ENCODE assay signal across 2 cellular contexts in genomic region chr9:119959846-119960545, GRCh38.
TF ChIP-seq lines count a peak whose summit lies in the region.

No MANE protein-coding gene starts in this region.

TF ChIP-seq in IMR-90, 13 proteins besides CTCF, POLR2A, EP300 and RAD21:
- TF ChIP-seq NFE2L2 (IDR thresholded peaks at IDR 0.05; ENCODE audit: low read depth, low read length) (no peak), MAFK (IDR thresholded peaks at IDR 0.05; ENCODE audit: low read depth, low read length) (no peak), RFX5 (IDR thresholded peaks at IDR 0.05; ENCODE audit: low read depth, low read length) (no peak), SMC3 (IDR thresholded peaks at IDR 0.05; ENCODE audit: low read depth, low read length) (no peak), MAZ (IDR thresholded peaks at IDR 0.05; ENCODE audit: borderline replicate concordance, low read depth, low read length) (no peak), RCOR1 (IDR thresholded peaks at IDR 0.05; ENCODE audit: insufficient replicate concordance, low read length) (no peak), CHD1 (IDR thresholded peaks at IDR 0.05; ENCODE audit: low read depth, low read length) (no peak), BHLHE40 (IDR thresholded peaks at IDR 0.05; ENCODE audit: low read depth, low read length) (no peak), CEBPB (IDR thresholded peaks at IDR 0.05; ENCODE audit: low read depth, low read length) (no peak), FOS (IDR thresholded peaks at IDR 0.05; ENCODE audit: low read depth, low read length) (no peak), MXI1 (IDR thresholded peaks at IDR 0.05; ENCODE audit: borderline replicate concordance, low read depth, low read length) (no peak)
- TF ChIP-seq, protein P1, sequence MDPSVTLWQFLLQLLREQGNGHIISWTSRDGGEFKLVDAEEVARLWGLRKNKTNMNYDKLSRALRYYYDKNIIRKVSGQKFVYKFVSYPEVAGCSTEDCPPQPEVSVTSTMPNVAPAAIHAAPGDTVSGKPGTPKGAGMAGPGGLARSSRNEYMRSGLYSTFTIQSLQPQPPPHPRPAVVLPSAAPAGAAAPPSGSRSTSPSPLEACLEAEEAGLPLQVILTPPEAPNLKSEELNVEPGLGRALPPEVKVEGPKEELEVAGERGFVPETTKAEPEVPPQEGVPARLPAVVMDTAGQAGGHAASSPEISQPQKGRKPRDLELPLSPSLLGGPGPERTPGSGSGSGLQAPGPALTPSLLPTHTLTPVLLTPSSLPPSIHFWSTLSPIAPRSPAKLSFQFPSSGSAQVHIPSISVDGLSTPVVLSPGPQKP (IDR thresholded peaks at IDR 0.05; ENCODE audit: borderline replicate concordance, low read depth, low read length), result no peak
- TF ChIP-seq, protein P2, sequence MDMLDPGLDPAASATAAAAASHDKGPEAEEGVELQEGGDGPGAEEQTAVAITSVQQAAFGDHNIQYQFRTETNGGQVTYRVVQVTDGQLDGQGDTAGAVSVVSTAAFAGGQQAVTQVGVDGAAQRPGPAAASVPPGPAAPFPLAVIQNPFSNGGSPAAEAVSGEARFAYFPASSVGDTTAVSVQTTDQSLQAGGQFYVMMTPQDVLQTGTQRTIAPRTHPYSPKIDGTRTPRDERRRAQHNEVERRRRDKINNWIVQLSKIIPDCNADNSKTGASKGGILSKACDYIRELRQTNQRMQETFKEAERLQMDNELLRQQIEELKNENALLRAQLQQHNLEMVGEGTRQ (IDR thresholded peaks at IDR 0.05; ENCODE audit: low read depth, low read length), result no peak

TF ChIP-seq in H1, 55 proteins besides CTCF, POLR2A, EP300 and RAD21:
- no peak for TF ChIP-seq TAF1 (IDR thresholded peaks at IDR 0.05; ENCODE audit: low read depth, low read length)
- TF ChIP-seq EGR1 (IDR thresholded peaks at IDR 0.05; ENCODE audit: borderline replicate concordance, low read depth, low read length), result no peak
- no peak for TF ChIP-seq CTBP2 (IDR thresholded peaks at IDR 0.05; ENCODE audit: borderline replicate concordance, insufficient read depth, insufficient read length, low read length)
- TF ChIP-seq SP2 (IDR thresholded peaks at IDR 0.05; ENCODE audit: low read length), result no peak
- no peak for TF ChIP-seq SP4 (IDR thresholded peaks at IDR 0.05; ENCODE audit: low read length)
- TF ChIP-seq TEAD4 (IDR thresholded peaks at IDR 0.05; ENCODE audit: low read depth, low read length), result no peak
- TF ChIP-seq ATF2 (IDR thresholded peaks at IDR 0.05; ENCODE audit: low read length), result no peak
